In the genomic region with DNA sequence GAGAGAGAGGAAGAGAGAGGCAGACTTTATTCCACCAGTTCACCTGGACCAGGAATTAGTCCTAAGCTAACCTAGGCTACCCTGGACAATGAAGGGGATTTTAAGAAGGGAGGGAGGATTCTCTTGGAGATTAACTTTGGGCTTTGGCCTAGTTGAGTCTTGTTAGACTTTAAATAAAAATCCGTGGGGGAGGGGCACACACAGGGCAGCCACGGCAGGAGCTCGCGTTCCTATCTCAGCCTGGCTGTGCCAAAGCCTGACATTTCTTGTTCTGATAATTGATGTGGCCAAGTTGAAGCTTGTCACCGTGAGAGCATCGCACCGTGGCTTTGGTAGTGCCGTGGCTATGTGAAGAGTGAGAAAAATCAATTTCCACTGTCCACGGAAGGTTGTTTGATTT, we compare ENCODE assay signal across 30 cellular contexts.
"Had no signal": no experiment of that assay in that cellular context is flagged by ENCODE, and none has a peak within 500 bp of the region (broad histone marks: within the 10 kb centered on the region; RNA-seq: fewer than 3 reads in every experiment).

No MANE protein-coding gene starts in this region.

- H3K9me3 ChIP-seq: breast epithelium, gastroesophageal sphincter, left ventricle myocardium inferior, mucosa of descending colon, ovary, prostate gland, stomach, thyroid gland, upper lobe of left lung, vagina had no signal

- ATAC-seq: activated naive CD8-positive, alpha-beta T cell treated with anti-CD3 and anti-CD28 coated beads, Interleukin-2, amount 50 U/mL, for 24 hours; gastroesophageal sphincter; mucosa of descending colon; natural killer cell treated with Interleukin-12 subunit alpha and Interleukin-12 subunit beta and Interleukin-15 and Interleukin-18, amount 100 ng/mL, for 72 hours; stimulated activated naive B cell treated with anti-CD40 and anti-IgM and Interleukin-4, amounts not matched to agents 10 μg/mL and 1 μg/mL and 100 μg/mL, for 72 hours had no signal

- H3K27me3 ChIP-seq: breast epithelium, ovary, thyroid gland, upper lobe of left lung, vagina had no signal

- H3K4me3 ChIP-seq: breast epithelium, gastroesophageal sphincter, left ventricle myocardium inferior, lung, mucosa of descending colon, ovary, prostate gland, smooth muscle cell, stomach, thyroid gland, upper lobe of left lung, vagina had no signal

- H3K36me3 Mint-ChIP-seq: activated naive CD4-positive, alpha-beta T cell treated with anti-CD3 and anti-CD28 coated beads, Interleukin-2, amount 10 ng/mL, durations not matched to agents 7 days and 5 days; natural killer cell treated with Interleukin-12 subunit alpha and Interleukin-12 subunit beta and Interleukin-15 and Interleukin-18, amount 100 ng/mL, for 72 hours; stimulated activated naive B cell treated with anti-CD40 and anti-IgM and Interleukin-4, amounts not matched to agents 10 μg/mL and 1 μg/mL and 100 μg/mL, for 72 hours had no signal

- H3K27me3 Mint-ChIP-seq: activated CD4-positive, alpha-beta memory T cell treated with anti-CD3 and anti-CD28 coated beads, Interleukin-2, amount 10 ng/mL, durations not matched to agents 7 days and 5 days; activated CD4-positive, alpha-beta T cell treated with anti-CD3 and anti-CD28 coated beads, Interleukin-2, amount 10 ng/mL, durations not matched to agents 24 days and 14 days; dendritic cell treated with granulocyte-macrophage colony-stimulating factor and Interleukin-4, amounts not matched to agents 40 ng/mL and 50 ng/mL, for 4 days had no signal

- DNase-seq: activated CD4-positive, alpha-beta memory T cell treated with anti-CD3 and anti-CD28 coated beads, Interleukin-2, amount 10 ng/mL, durations not matched to agents 7 days and 5 days; activated CD4-positive, alpha-beta T cell treated with anti-CD3 and anti-CD28 coated beads, Interleukin-2, amount 10 ng/mL, durations not matched to agents 24 days and 14 days; activated CD8-positive, alpha-beta memory T cell treated with anti-CD3 and anti-CD28 coated beads, Interleukin-2, amount 50 U/mL, for 48 hours; activated gamma-delta T cell; activated naive CD4-positive, alpha-beta T cell treated with anti-CD3 and anti-CD28 coated beads, Interleukin-2, amount 10 ng/mL, durations not matched to agents 7 days and 5 days; activated naive CD8-positive, alpha-beta T cell treated with anti-CD3 and anti-CD28 coated beads, Interleukin-2, amount 50 U/mL, for 24 hours; activated T-cell treated with anti-CD3 and anti-CD28 coated beads, Interleukin-2, amount 50 U/mL, for 24 hours; amygdala; central memory CD4-positive, alpha-beta T cell; hypothalamus; left ventricle myocardium inferior; mesendoderm; mucosa of descending colon; ovary; stimulated activated CD4-positive, alpha-beta T cell treated with anti-CD3 and anti-CD28 coated beads, Interleukin-2, amount 100 ng/mL, for 24 hours; stimulated activated naive B cell treated with anti-CD40 and anti-IgM and Interleukin-4, amounts not matched to agents 10 μg/mL and 1 μg/mL and 100 μg/mL, for 72 hours; stomach; T-helper 1 cell; thyroid gland; upper lobe of left lung had no signal

- H3K36me3 ChIP-seq: breast epithelium, gastroesophageal sphincter, left ventricle myocardium inferior, ovary, prostate gland, stomach, thyroid gland, upper lobe of left lung, vagina had no signal

- H3K27ac Mint-ChIP-seq: activated CD4-positive, alpha-beta memory T cell treated with anti-CD3 and anti-CD28 coated beads, Interleukin-2, amount 10 ng/mL, durations not matched to agents 7 days and 5 days; activated CD4-positive, alpha-beta T cell treated with anti-CD3 and anti-CD28 coated beads, Interleukin-2, amount 10 ng/mL, durations not matched to agents 24 days and 14 days; activated naive CD4-positive, alpha-beta T cell treated with anti-CD3 and anti-CD28 coated beads, Interleukin-2, amount 10 ng/mL, durations not matched to agents 7 days and 5 days; activated naive CD8-positive, alpha-beta T cell treated with anti-CD3 and anti-CD28 coated beads, Interleukin-2, amount 50 U/mL, for 24 hours; activated T-cell treated with anti-CD3 and anti-CD28 coated beads, Interleukin-2, amount 50 U/mL, for 24 hours; dendritic cell treated with granulocyte-macrophage colony-stimulating factor and Interleukin-4, amounts not matched to agents 40 ng/mL and 50 ng/mL, for 4 days; natural killer cell treated with Interleukin-12 subunit alpha and Interleukin-12 subunit beta and Interleukin-15 and Interleukin-18, amount 100 ng/mL, for 72 hours; stimulated activated naive B cell treated with anti-CD40 and anti-IgM and Interleukin-4, amounts not matched to agents 10 μg/mL and 1 μg/mL and 100 μg/mL, for 72 hours; T-helper 2 cell treated with Interferon-gamma antibody and Interleukin-4, amounts not matched to agents 5 μg/mL and 100 μg/mL, for 36 hours had no signal

- H3K4me3 Mint-ChIP-seq: activated CD4-positive, alpha-beta memory T cell treated with anti-CD3 and anti-CD28 coated beads, Interleukin-2, amount 10 ng/mL, durations not matched to agents 7 days and 5 days; activated CD4-positive, alpha-beta T cell treated with anti-CD3 and anti-CD28 coated beads, Interleukin-2, amount 10 ng/mL, durations not matched to agents 24 days and 14 days; activated naive CD4-positive, alpha-beta T cell treated with anti-CD3 and anti-CD28 coated beads, Interleukin-2, amount 10 ng/mL, durations not matched to agents 7 days and 5 days; activated naive CD8-positive, alpha-beta T cell treated with anti-CD3 and anti-CD28 coated beads, Interleukin-2, amount 50 U/mL, for 24 hours; activated T-cell treated with anti-CD3 and anti-CD28 coated beads, Interleukin-2, amount 50 U/mL, for 24 hours; dendritic cell treated with granulocyte-macrophage colony-stimulating factor and Interleukin-4, amounts not matched to agents 40 ng/mL and 50 ng/mL, for 4 days; natural killer cell treated with Interleukin-12 subunit alpha and Interleukin-12 subunit beta and Interleukin-15 and Interleukin-18, amount 100 ng/mL, for 72 hours; stimulated activated naive B cell treated with anti-CD40 and anti-IgM and Interleukin-4, amounts not matched to agents 10 μg/mL and 1 μg/mL and 100 μg/mL, for 72 hours; T-helper 2 cell treated with Interferon-gamma antibody and Interleukin-4, amounts not matched to agents 5 μg/mL and 100 μg/mL, for 36 hours had no signal

- H3K4me1 ChIP-seq: left ventricle myocardium inferior, prostate gland, upper lobe of left lung had no signal

- H3K9me3 Mint-ChIP-seq: activated CD4-positive, alpha-beta memory T cell treated with anti-CD3 and anti-CD28 coated beads, Interleukin-2, amount 10 ng/mL, durations not matched to agents 7 days and 5 days; activated CD4-positive, alpha-beta T cell treated with anti-CD3 and anti-CD28 coated beads, Interleukin-2, amount 10 ng/mL, durations not matched to agents 24 days and 14 days; activated naive CD4-positive, alpha-beta T cell treated with anti-CD3 and anti-CD28 coated beads, Interleukin-2, amount 10 ng/mL, durations not matched to agents 7 days and 5 days; activated naive CD8-positive, alpha-beta T cell treated with anti-CD3 and anti-CD28 coated beads, Interleukin-2, amount 50 U/mL, for 24 hours; activated T-cell treated with anti-CD3 and anti-CD28 coated beads, Interleukin-2, amount 50 U/mL, for 24 hours; dendritic cell treated with granulocyte-macrophage colony-stimulating factor and Interleukin-4, amounts not matched to agents 40 ng/mL and 50 ng/mL, for 4 days; natural killer cell treated with Interleukin-12 subunit alpha and Interleukin-12 subunit beta and Interleukin-15 and Interleukin-18, amount 100 ng/mL, for 72 hours; stimulated activated naive B cell treated with anti-CD40 and anti-IgM and Interleukin-4, amounts not matched to agents 10 μg/mL and 1 μg/mL and 100 μg/mL, for 72 hours; T-helper 2 cell treated with Interferon-gamma antibody and Interleukin-4, amounts not matched to agents 5 μg/mL and 100 μg/mL, for 36 hours had no signal

- H3K27ac ChIP-seq: breast epithelium, epithelial cell of prostate, gastroesophageal sphincter, left ventricle myocardium inferior, ovary, prostate gland, stomach, thyroid gland, upper lobe of left lung, vagina had no signal

- H3K4me1 Mint-ChIP-seq: activated CD4-positive, alpha-beta memory T cell treated with anti-CD3 and anti-CD28 coated beads, Interleukin-2, amount 10 ng/mL, durations not matched to agents 7 days and 5 days; activated CD4-positive, alpha-beta T cell treated with anti-CD3 and anti-CD28 coated beads, Interleukin-2, amount 10 ng/mL, durations not matched to agents 24 days and 14 days; activated naive CD4-positive, alpha-beta T cell treated with anti-CD3 and anti-CD28 coated beads, Interleukin-2, amount 10 ng/mL, durations not matched to agents 7 days and 5 days; activated naive CD8-positive, alpha-beta T cell treated with anti-CD3 and anti-CD28 coated beads, Interleukin-2, amount 50 U/mL, for 24 hours had no signal
